1 cellular context compared by ENCODE assay signal in the genomic region with DNA sequence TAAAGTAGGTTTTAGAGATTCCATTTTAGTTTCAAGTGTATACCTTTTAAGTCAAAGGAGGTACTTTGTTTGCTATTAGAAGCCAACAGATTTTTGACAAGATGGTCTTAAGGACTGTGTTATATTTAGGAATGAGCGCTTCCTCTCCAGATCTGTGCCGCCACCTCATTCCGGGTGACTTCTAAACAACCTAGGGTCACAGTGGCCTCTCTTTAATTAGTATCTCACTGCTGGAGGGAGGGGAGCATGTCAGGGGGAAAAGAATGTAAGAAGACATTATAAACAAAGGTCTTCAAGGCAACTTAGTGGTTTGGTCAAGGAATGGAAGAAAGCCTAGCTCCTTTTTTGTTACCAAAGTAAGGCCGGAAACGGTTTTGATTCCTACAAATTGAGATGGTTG.
TF ChIP-seq lines count a peak whose summit lies in the region.

No MANE protein-coding gene starts in this region.

TF ChIP-seq in WTC11, 78 proteins besides CTCF, POLR2A, EP300 and RAD21 (continued from another document):
- TF ChIP-seq, protein P1, sequence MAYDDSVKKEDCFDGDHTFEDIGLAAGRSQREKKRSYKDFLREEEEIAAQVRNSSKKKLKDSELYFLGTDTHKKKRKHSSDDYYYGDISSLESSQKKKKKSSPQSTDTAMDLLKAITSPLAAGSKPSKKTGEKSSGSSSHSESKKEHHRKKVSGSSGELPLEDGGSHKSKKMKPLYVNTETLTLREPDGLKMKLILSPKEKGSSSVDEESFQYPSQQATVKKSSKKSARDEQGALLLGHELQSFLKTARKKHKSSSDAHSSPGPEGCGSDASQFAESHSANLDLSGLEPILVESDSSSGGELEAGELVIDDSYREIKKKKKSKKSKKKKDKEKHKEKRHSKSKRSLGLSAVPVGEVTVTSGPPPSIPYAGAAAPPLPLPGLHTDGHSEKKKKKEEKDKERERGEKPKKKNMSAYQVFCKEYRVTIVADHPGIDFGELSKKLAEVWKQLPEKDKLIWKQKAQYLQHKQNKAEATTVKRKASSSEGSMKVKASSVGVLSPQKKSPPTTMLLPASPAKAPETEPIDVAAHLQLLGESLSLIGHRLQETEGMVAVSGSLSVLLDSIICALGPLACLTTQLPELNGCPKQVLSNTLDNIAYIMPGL (CRISPR knock-in tag; IDR thresholded peaks at IDR 0.05), result no peak
- TF ChIP-seq NFYB (CRISPR knock-in tag; conservative IDR thresholded peaks at IDR 0.05; ENCODE audit: low read depth), result no peak
TF ChIP-seq in WTC11: peak in this region for 0.
